In the genomic region with DNA sequence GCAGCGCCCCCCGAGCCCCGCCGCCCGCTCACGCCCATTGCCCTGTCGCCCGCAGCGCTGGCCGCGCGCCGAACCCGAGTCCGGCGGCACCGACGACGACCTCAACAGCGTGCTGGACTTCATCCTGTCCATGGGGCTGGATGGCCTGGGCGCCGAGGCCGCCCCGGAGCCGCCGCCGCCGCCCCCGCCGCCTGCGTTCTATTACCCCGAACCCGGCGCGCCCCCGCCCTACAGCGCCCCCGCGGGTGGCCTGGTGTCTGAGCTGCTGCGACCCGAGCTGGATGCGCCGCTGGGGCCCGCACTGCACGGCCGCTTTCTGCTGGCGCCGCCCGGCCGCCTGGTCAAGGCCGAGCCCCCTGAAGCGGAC, we compare ENCODE assay signal across 8 cellular contexts. TPM values are rescaled to one million over a fixed set of nuclear protein-coding genes. Genes with fewer than 3 reads are reported as not detected.
DNase-seq lines count a peak whose midpoint lies in the region; ATAC-seq and TF ChIP-seq lines count a peak whose summit lies in the region.

No MANE protein-coding gene starts in this region.

- no peaks in the 10 kb centered on the region for H3K9me2 ChIP-seq in PC-3 (replicated peaks; ENCODE audit: low read length)

- intact Hi-C loops in PC-3 (cut with micrococcal nuclease) (loop anchor here (2.0 kb wide), 1 partner anchor 32 kb away; no protein-coding TSS in a partner anchor), left colon (cut with DNase I, micrococcal nuclease) (loop anchor here in 1 of 2 donors (10.0 kb wide), 1 partner anchor 60 kb away; no protein-coding TSS in a partner anchor)

- H3K9me3 ChIP-seq in PC-3 (ENCODE audit: low read length) = no peaks in the 10 kb centered on the region
- no peaks in the 10 kb centered on the region for H3K9me3 ChIP-seq in stomach smooth muscle (ENCODE audit: control insufficient read depth in 2 of 2, low read length in 2 of 2)

- ATAC-seq in GM19372 (IDR thresholded peaks at IDR 0.05; ENCODE audit: low read depth, unreplicated experiment) (peak; percentile 12), PC-3 (peak; percentile 33), left colon (peak; percentile 22), HG03469 (IDR thresholded peaks at IDR 0.05; ENCODE audit: unreplicated experiment) (no peak)

- H3K4me1 Mint-ChIP-seq in brain = peaks cover 20% of the 10 kb centered on the region

- POLR2A ChIA-PET in PC-3 (lab: Charles Lee; ENCODE audit: unreplicated experiment) = interaction anchor here (0.6 to 1.0 kb wide), 3 partner anchors 32 to 284 kb away, joined by 4 to 6 read pairs (median 5); no protein-coding TSS in a partner anchor

- CTCF ChIA-PET in PC-3 (lab: Charles Lee) = interaction anchor here (0.5 kb wide), 1 partner anchor 783 kb away, joined by 4 read pairs; no protein-coding TSS in a partner anchor

- H3F3A ChIP-seq in PC-3 (ENCODE audit: low read length, unreplicated experiment) = no peaks in the 10 kb centered on the region

- peaks cover 85% of the 10 kb centered on the region for H3K27me3 Mint-ChIP-seq in brain

- H3K27me3 ChIP-seq in PC-3 (ENCODE audit: low read length) = no peaks in the 10 kb centered on the region
- H3K27me3 ChIP-seq in stomach smooth muscle (ENCODE audit: control insufficient read depth in 1 of 2, insufficient read depth in 2 of 2, low read length in 2 of 2) = no peaks in the 10 kb centered on the region

- peak overlapping the region; percentile 77 for H2AFZ ChIP-seq in PC-3 (ENCODE audit: low read length)

- H3K4me1 ChIP-seq in PC-3 (ENCODE audit: insufficient read depth, low read length) (no peaks in the 10 kb centered on the region), stomach smooth muscle (ENCODE audit: control insufficient read depth, insufficient read depth, low read length) (peaks cover 44% of the 10 kb centered on the region)

- no peaks in the 10 kb centered on the region for H3K79me2 ChIP-seq in PC-3 (ENCODE audit: low read length)

- peaks cover 0 to 3% (median 0%) of the 10 kb centered on the region in 5 experiments for H3K9me3 Mint-ChIP-seq in brain

- no TSS peak for BruUV-seq in PC-3 (replicated peaks; lab: Mats Ljungman, UMichigan)

- H3K9ac ChIP-seq in PC-3 (ENCODE audit: low read length) (peak overlapping the region; percentile 81), stomach smooth muscle (ENCODE audit: low read length in 2 of 2) (peak overlapping the region; percentile 64 to 75)

- H3K36me3 ChIP-seq in PC-3 (ENCODE audit: low read depth, low read length) = no peaks in the 10 kb centered on the region
- H3K36me3 ChIP-seq in stomach smooth muscle (ENCODE audit: control insufficient read depth in 2 of 2, insufficient read depth in 2 of 2, low read length in 2 of 2) = peaks cover 11 to 14% of the 10 kb centered on the region in 2 donors

- TF ChIP-seq CTCF in PC-3 (conservative IDR thresholded peaks at IDR 0.05; ENCODE audit: low read depth, low read length) (peak; percentile 42), brain (conservative IDR thresholded peaks at IDR 0.05) (no peak)

- peak overlapping the region in 4 of 5 experiments; percentile 46 to 66 (median 57) for H3K4me3 Mint-ChIP-seq in brain

- no peak overlapping the region for H3K27ac Mint-ChIP-seq in brain

- H3K4me2 ChIP-seq in PC-3 (ENCODE audit: low read length) = peak overlapping the region; percentile 88

- H3K27ac ChIP-seq in PC-3 (ENCODE audit: low read length) (no peak overlapping the region), stomach smooth muscle (ENCODE audit: low read length) (peak overlapping the region; percentile 85)

- peak; percentile 37 for DNase-seq in AG20443 (ENCODE audit: low spot score)
- DNase-seq in PC-3 = no peak
- peak in 1 of 2 donors; percentile 61 for DNase-seq in left colon
- no peak for DNase-seq in midbrain (lab: John Stamatoyannopoulos, UW)

- peaks cover 5% of the 10 kb centered on the region for H3K36me3 Mint-ChIP-seq in brain

- H4K20me1 ChIP-seq in PC-3 (ENCODE audit: low read length) = no peaks in the 10 kb centered on the region

- H3K4me3 ChIP-seq in PC-3 (ENCODE audit: low read length) = peak overlapping the region; percentile 84
- H3K4me3 ChIP-seq in stomach smooth muscle (ENCODE audit: low read length in 2 of 2) = peak overlapping the region; percentile 57 to 80

RNA-seq across cellular contexts. Expression of a gene that starts 0.5 kb away (rescaled TPM):
- total RNA-seq in PC-3 (2014; rRNA removed) = 4.8 and 6.6 TPM in 2 replicates
- polyA plus RNA-seq in brain (ENCODE audit: insufficient read depth, low read depth, low replicate concordance) = 8.5 TPM
- 10 to 100 TPM; 28.2 to 29.4 TPM for total RNA-seq in left colon
